In genomic region chr2:54944724-54945326, GRCh38 we compare ENCODE assay signal across 19 cellular contexts.
DNase-seq lines count a peak whose midpoint lies in the region; ATAC-seq, FAIRE-seq and TF ChIP-seq lines count a peak whose summit lies in the region.
"Had no signal": no experiment of that assay in that cellular context is flagged by ENCODE, and none has a peak within 500 bp of the region (broad histone marks: within the 10 kb centered on the region; RNA-seq: fewer than 3 reads in every experiment).

No MANE protein-coding gene starts in this region.

- no peaks in the 10 kb centered on the region for H3K27me3 ChIP-seq in HepG2 (ENCODE audit: control insufficient read depth in 1 of 2, insufficient read depth in 2 of 2, low read length in 2 of 2)
- H3K27me3 ChIP-seq in right lobe of liver = no peaks in the 10 kb centered on the region
- H3K27me3 ChIP-seq in vagina = no peaks in the 10 kb centered on the region
- no peaks in the 10 kb centered on the region for H3K27me3 ChIP-seq in dorsolateral prefrontal cortex
- H3K27me3 ChIP-seq: SJSA1 had no signal

- CTCF ChIA-PET in HepG2 (lab: Yijun Ruan, JAX; ENCODE audit: low intra/inter-chr PET ratio, low total read pairs) = no interaction called here

- H3K27me3 Mint-ChIP-seq in osteocyte (ENCODE audit: unreplicated experiment) = no peaks in the 10 kb centered on the region
- H3K27me3 Mint-ChIP-seq in activated CD4-positive, alpha-beta T cell treated with anti-CD3 and anti-CD28 coated beads, Interleukin-2, amount 10 ng/mL, durations not matched to agents 24 days and 14 days = no peaks in the 10 kb centered on the region
- H3K27me3 Mint-ChIP-seq: B cell; CD4-positive, CD25-positive, alpha-beta regulatory T cell had no signal

- H2AFZ ChIP-seq in HepG2 (ENCODE audit: low read length) = no peak overlapping the region

- TF ChIP-seq POLR2A in HepG2 (IDR thresholded peaks at IDR 0.05; ENCODE audit: insufficient read depth in 1 of 2, low read depth in 2 of 2, low read length in 2 of 2) (no peak), right lobe of liver (IDR thresholded peaks at IDR 0.05) (no peak), vagina (IDR thresholded peaks at IDR 0.05) (no peak)

- peak; percentile 15; the same call in 2 of the 3 replicates for ATAC-seq in HepG2
- ATAC-seq in right lobe of liver = no peak
- no peak for ATAC-seq in GM18861 (IDR thresholded peaks at IDR 0.05; ENCODE audit: unreplicated experiment)

- DNase-seq in HepG2 (ENCODE audit: low spot score) (no peak), right lobe of liver (no peak), caudate nucleus (lab: John Stamatoyannopoulos, UW) (no peak), osteocyte (ENCODE audit: extremely low spot score, unreplicated experiment) (peak; percentile 11), vagina (ENCODE audit: extremely low spot score in 2 of 2) (no peak), dorsolateral prefrontal cortex (no peak)
- DNase-seq in activated CD4-positive, alpha-beta T cell treated with anti-CD3 and anti-CD28 coated beads, Interleukin-2, amount 10 ng/mL, durations not matched to agents 24 days and 14 days = no peak
- DNase-seq: 8988T; CD4-positive, CD25-positive, alpha-beta regulatory T cell; DMS153; GDM1; H9; NCI-H1105 treated with DMSO at 0.1 percent for 48 hours; NCI-H1694 treated with DMSO at 0.1 percent for 48 hours; NCI-H510A; NCI-H774 had no signal

- no peaks in the 10 kb centered on the region for H4K20me1 ChIP-seq in HepG2 (ENCODE audit: insufficient read depth, low read length)

- no peak for FAIRE-seq in HepG2 (lab: Jason Lieb, UNC)

- intact Hi-C loops in HepG2 (cut with micrococcal nuclease; ENCODE audit: unreplicated experiment) (no loop called here), right lobe of liver (cut with DNase I) (no loop called here), vagina (cut with DNase I) (no loop called here), dorsolateral prefrontal cortex (cut with DNase I) (loop anchor here (5.0 to 10.0 kb wide), 2 partner anchors 43 to 60 kb away; no protein-coding TSS in a partner anchor)
- intact Hi-C loops in activated CD4-positive, alpha-beta T cell treated with anti-CD3 and anti-CD28 coated beads, Interleukin-2, amount 10 ng/mL, durations not matched to agents 24 days and 14 days (cut with micrococcal nuclease) = no loop called here

- in situ Hi-C loops in HepG2 (cut with HindIII; ENCODE audit: extremely low pct_ligation_motif_present, low pct_unique_long_range_greater_than_20kb) = no loop called here

- BruUV-seq in HepG2 (replicated peaks; lab: Mats Ljungman, UMichigan) = no TSS peak

- no peak overlapping the region for H3K27ac Mint-ChIP-seq in osteocyte (ENCODE audit: unreplicated experiment)
- no peak overlapping the region for H3K27ac Mint-ChIP-seq in activated CD4-positive, alpha-beta T cell treated with anti-CD3 and anti-CD28 coated beads, Interleukin-2, amount 10 ng/mL, durations not matched to agents 24 days and 14 days
- H3K27ac Mint-ChIP-seq: B cell, H9 had no signal

- H3K9ac ChIP-seq in HepG2 (ENCODE audit: insufficient read depth, low read depth, low read length) = no peak overlapping the region

- no peaks in the 10 kb centered on the region for H3K9me3 ChIP-seq in HepG2 (ENCODE audit: low read length)
- no peaks in the 10 kb centered on the region for H3K9me3 ChIP-seq in right lobe of liver
- H3K9me3 ChIP-seq in vagina = no peaks in the 10 kb centered on the region
- H3K9me3 ChIP-seq: SJSA1 had no signal

- H3K4me1 Mint-ChIP-seq in osteocyte (ENCODE audit: unreplicated experiment) = peaks cover 12% of the 10 kb centered on the region
- H3K4me1 Mint-ChIP-seq in activated CD4-positive, alpha-beta T cell treated with anti-CD3 and anti-CD28 coated beads, Interleukin-2, amount 10 ng/mL, durations not matched to agents 24 days and 14 days = peaks cover 4% of the 10 kb centered on the region
- H3K4me1 Mint-ChIP-seq: B cell had no signal

- H3K4me3 Mint-ChIP-seq in osteocyte (ENCODE audit: unreplicated experiment) = no peak overlapping the region
- H3K4me3 Mint-ChIP-seq in activated CD4-positive, alpha-beta T cell treated with anti-CD3 and anti-CD28 coated beads, Interleukin-2, amount 10 ng/mL, durations not matched to agents 24 days and 14 days = no peak overlapping the region
- H3K4me3 Mint-ChIP-seq: B cell; CD4-positive, CD25-positive, alpha-beta regulatory T cell; H9 had no signal

- H3K36me3 ChIP-seq in HepG2 (replicated peaks in 1 of 2; ENCODE audit: control insufficient read depth in 1 of 2, insufficient read depth in 2 of 2, low read length in 2 of 2) (no peaks in the 10 kb centered on the region), right lobe of liver (no peaks in the 10 kb centered on the region), vagina (no peaks in the 10 kb centered on the region)
- H3K36me3 ChIP-seq: SJSA1 had no signal

- TF ChIP-seq RAD21 in HepG2 (CRISPR knock-in tag; IDR thresholded peaks at IDR 0.05) = no peak

- no peaks in the 10 kb centered on the region for H3K36me3 Mint-ChIP-seq in osteocyte (ENCODE audit: unreplicated experiment)
- no peaks in the 10 kb centered on the region for H3K36me3 Mint-ChIP-seq in activated CD4-positive, alpha-beta T cell treated with anti-CD3 and anti-CD28 coated beads, Interleukin-2, amount 10 ng/mL, durations not matched to agents 24 days and 14 days (ENCODE audit: low read depth)
- H3K36me3 Mint-ChIP-seq: CD4-positive, CD25-positive, alpha-beta regulatory T cell had no signal

- no peaks in the 10 kb centered on the region for H3K9me3 Mint-ChIP-seq in osteocyte (ENCODE audit: unreplicated experiment)
- H3K9me3 Mint-ChIP-seq in activated CD4-positive, alpha-beta T cell treated with anti-CD3 and anti-CD28 coated beads, Interleukin-2, amount 10 ng/mL, durations not matched to agents 24 days and 14 days = peaks cover 3% of the 10 kb centered on the region

- H3K4me3 ChIP-seq in HepG2 (replicated peaks in 1 of 3; ENCODE audit: insufficient read depth in 1 of 3, low read depth in 2 of 3, low read length in 3 of 3) = no peak overlapping the region
- no peak overlapping the region for H3K4me3 ChIP-seq in right lobe of liver
- no peak overlapping the region for H3K4me3 ChIP-seq in vagina
- H3K4me3 ChIP-seq in dorsolateral prefrontal cortex = no peak overlapping the region
- H3K4me3 ChIP-seq: SJSA1 had no signal

- peaks cover 29% of the 10 kb centered on the region for H3K4me1 ChIP-seq in HepG2 (ENCODE audit: insufficient read depth, low read length)
- H3K4me1 ChIP-seq in right lobe of liver = peaks cover 0 to 4% (median 0%) of the 10 kb centered on the region in 4 donors
- H3K4me1 ChIP-seq in vagina = peaks cover 39% of the 10 kb centered on the region
- H3K4me1 ChIP-seq: SJSA1 had no signal

- TF ChIP-seq CTCF in HepG2 (CRISPR knock-in tag; IDR thresholded peaks at IDR 0.05) (no peak), right lobe of liver (IDR thresholded peaks at IDR 0.05) (no peak), osteocyte (IDR thresholded peaks at IDR 0.05) (no peak), vagina (IDR thresholded peaks at IDR 0.05) (no peak), dorsolateral prefrontal cortex (IDR thresholded peaks at IDR 0.05 in 54 of 56, conservative IDR thresholded peaks at IDR 0.05 in 2 of 56; ENCODE audit: low read depth in 1 of 56, partially characterized antibody in 56 of 56) (no peak)

- WGBS in HepG2 (ENCODE audit: low lambda C conversion rate) = 95% methylated on average over 1 of the region's 1 CpG
- 90% methylated on average over 1 of the region's 1 CpG for WGBS in right lobe of liver (ENCODE audit: insufficient coverage, low coverage, low lambda C conversion rate, missing lambda C conversion rate)

- no peak for TF ChIP-seq EP300 in HepG2 (IDR thresholded peaks at IDR 0.05; ENCODE audit: low read depth in 2 of 2, low read length in 2 of 2)
- TF ChIP-seq EP300 in HepG2 (CRISPR knock-in tag; IDR thresholded peaks at IDR 0.05; ENCODE audit: borderline replicate concordance) = no peak

- no peak overlapping the region for H3K27ac ChIP-seq in HepG2 (ENCODE audit: extremely low read length, insufficient read depth, low read length)
- no peak overlapping the region for H3K27ac ChIP-seq in right lobe of liver
- peak overlapping the region; percentile 63 for H3K27ac ChIP-seq in caudate nucleus (ENCODE audit: low read depth, low read length)
- H3K27ac ChIP-seq in vagina = peak overlapping the region; percentile 84
- H3K27ac ChIP-seq in dorsolateral prefrontal cortex = peak overlapping the region in 25 of 59 donors; percentile 12 to 94 (median 83)
- H3K27ac ChIP-seq: SJSA1 had no signal

- no peaks in the 10 kb centered on the region for H3K79me2 ChIP-seq in HepG2 (ENCODE audit: insufficient read depth, low read length)

- H3K4me2 ChIP-seq in HepG2 (ENCODE audit: low read depth, low read length) = peak overlapping the region; percentile 26; the same call in 1 of the 2 replicates

- POLR2A ChIA-PET in HepG2 (lab: Yijun Ruan, JAX) = no interaction called here

TF ChIP-seq in HepG2, 621 proteins besides CTCF, POLR2A, EP300 and RAD21:
- TF ChIP-seq ZMAT3 (CRISPR knock-in tag; conservative IDR thresholded peaks at IDR 0.05) (no peak), PCBP1 (IDR thresholded peaks at IDR 0.05; ENCODE audit: borderline replicate concordance, low read depth, low read length) (peak; percentile 88; the same call in 1 of the 2 replicates), RBM39 (IDR thresholded peaks at IDR 0.05; ENCODE audit: low read depth, low read length, poor library complexity, severe bottlenecking) (no peak), ZNF703 (CRISPR knock-in tag; IDR thresholded peaks at IDR 0.05; ENCODE audit: borderline replicate concordance) (no peak), HNRNPK (IDR thresholded peaks at IDR 0.05; ENCODE audit: low read depth, low read length, poor library complexity, severe bottlenecking) (peak; percentile 79), PCBP2 (optimal IDR thresholded peaks at IDR 0.05; ENCODE audit: low read depth, low read length, poor library complexity, severe bottlenecking) (peak; percentile 89), ZNF549 (CRISPR knock-in tag; IDR thresholded peaks at IDR 0.05) (no peak)
TF ChIP-seq in HepG2: peak in this region for 3.

Comparison
In these comparisons a context has a peak if more than half of its experiments do, and no peak if none do; other contexts are left out.
1. H3K27ac ChIP-seq: peak in caudate nucleus (single experiment) and vagina (single experiment); none in HepG2 (single experiment) and right lobe of liver (0 of 3).
2. intact Hi-C loops: an anchor here in dorsolateral prefrontal cortex (5.0 to 10.0 kb wide); none called in HepG2, right lobe of liver, vagina and activated CD4-positive, alpha-beta T cell treated with anti-CD3 and anti-CD28 coated beads, Interleukin-2, amount 10 ng/mL, durations not matched to agents 24 days and 14 days.